ENCODE assay signal across 17 cellular contexts in the genomic region with DNA sequence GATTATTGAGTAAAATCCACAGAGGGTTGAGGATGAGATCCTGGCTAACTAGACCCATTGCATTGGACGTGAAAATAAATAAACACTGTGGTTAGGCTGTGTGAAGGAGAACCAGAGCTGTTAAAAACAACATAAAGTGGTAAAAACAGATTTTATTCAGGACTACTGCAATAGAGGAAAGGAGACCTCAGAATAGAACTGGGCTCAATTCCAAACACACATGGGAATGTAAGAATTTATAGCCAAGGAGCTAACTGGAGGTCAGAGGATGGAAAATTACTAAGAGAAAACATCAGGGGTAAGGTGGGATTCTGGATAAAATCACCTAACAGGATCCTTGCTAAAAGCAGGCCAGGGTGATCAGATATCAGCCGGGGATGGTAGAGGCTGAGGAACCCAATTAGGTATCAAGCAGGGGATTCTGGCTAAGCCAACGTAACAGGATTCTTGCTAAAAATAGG.
DNase-seq lines count a peak whose midpoint lies in the region; ATAC-seq and TF ChIP-seq lines count a peak whose summit lies in the region.
"Had no signal": no experiment of that assay in that cellular context is flagged by ENCODE, and none has a peak within 500 bp of the region (broad histone marks: within the 10 kb centered on the region; RNA-seq: fewer than 3 reads in every experiment).

No MANE protein-coding gene starts in this region.

- H3K27ac ChIP-seq in ascending aorta (peak overlapping the region; percentile 57 to 74), rectal smooth muscle tissue (ENCODE audit: low read depth, low read length) (peak overlapping the region; percentile 52), WERI-Rb-1 (no peak overlapping the region)
- H3K27ac ChIP-seq: Peyer's patch had no signal

- H3K36me3 ChIP-seq in ascending aorta (no peaks in the 10 kb centered on the region), rectal smooth muscle tissue (ENCODE audit: control insufficient read depth, insufficient read depth, low read length) (no peaks in the 10 kb centered on the region), WERI-Rb-1 (no peaks in the 10 kb centered on the region)
- H3K36me3 ChIP-seq: Peyer's patch had no signal

- DNase-seq in EL = peak; percentile 38
- no peak for DNase-seq in ascending aorta (ENCODE audit: low spot score in 2 of 2)
- peak; percentile 69 for DNase-seq in fibroblast of villous mesenchyme (ENCODE audit: low read depth)
- no peak for DNase-seq in anterior cingulate cortex (lab: John Stamatoyannopoulos, UW)
- DNase-seq in stimulated activated CD4-positive, alpha-beta T cell treated with anti-CD3 and anti-CD28 coated beads, Interleukin-2, amount 100 ng/mL, for 48 hours = no peak
- no peak for DNase-seq in WERI-Rb-1
- DNase-seq: activated CD4-positive, alpha-beta T cell treated with anti-CD3 and anti-CD28 coated beads, Interleukin-2, amount 50 U/mL, for 4 hours; cerebellar nuclear complex; GOT3; islet precursor cell; naive B cell; NCI-H226; Peyer's patch; stimulated activated CD8-positive, alpha-beta memory T cell treated with anti-CD3 and anti-CD28 coated beads, Interleukin-4, amount 100 ng/mL, for 48 hours had no signal

- no peak for TF ChIP-seq CTCF in ascending aorta (IDR thresholded peaks at IDR 0.05)
- no peak for TF ChIP-seq CTCF in fibroblast of villous mesenchyme (IDR thresholded peaks at IDR 0.05; ENCODE audit: insufficient read depth, low read depth, low read length)
- TF ChIP-seq CTCF in WERI-Rb-1 (IDR thresholded peaks at IDR 0.05; ENCODE audit: low read depth, low read length) = no peak

- no peak overlapping the region for H3K9ac ChIP-seq in rectal smooth muscle tissue (ENCODE audit: low read length)

- peak overlapping the region in 1 of 2 donors; percentile 15 for H3K4me3 ChIP-seq in ascending aorta
- no peak overlapping the region for H3K4me3 ChIP-seq in fibroblast of villous mesenchyme (ENCODE audit: low read depth, low read length)
- no peak overlapping the region for H3K4me3 ChIP-seq in rectal smooth muscle tissue (ENCODE audit: low read length)
- H3K4me3 ChIP-seq in WERI-Rb-1 (ENCODE audit: low read depth, low read length) = no peak overlapping the region
- H3K4me3 ChIP-seq: Peyer's patch had no signal

- H3K27me3 ChIP-seq in ascending aorta = no peaks in the 10 kb centered on the region
- no peaks in the 10 kb centered on the region for H3K27me3 ChIP-seq in rectal smooth muscle tissue (ENCODE audit: control insufficient read depth, insufficient read depth, low read length)
- H3K27me3 ChIP-seq in WERI-Rb-1 (ENCODE audit: insufficient read depth, low read depth, severe bottlenecking) = no peaks in the 10 kb centered on the region
- H3K27me3 ChIP-seq: Peyer's patch had no signal

- peaks cover 0 to 10% of the 10 kb centered on the region in 2 donors for H3K9me3 ChIP-seq in ascending aorta
- no peaks in the 10 kb centered on the region for H3K9me3 ChIP-seq in WERI-Rb-1 (ENCODE audit: severe bottlenecking)
- H3K9me3 ChIP-seq: Peyer's patch had no signal

- H3K4me1 ChIP-seq in ascending aorta = peaks cover 0 to 14% of the 10 kb centered on the region in 2 donors
- peaks cover 42% of the 10 kb centered on the region for H3K4me1 ChIP-seq in rectal smooth muscle tissue (ENCODE audit: control insufficient read depth, insufficient read depth, low read length)
- H3K4me1 ChIP-seq: Peyer's patch had no signal

- intact Hi-C loops in ascending aorta (cut with DNase I) = no loop called here

- ATAC-seq in GM21423 (IDR thresholded peaks at IDR 0.05; ENCODE audit: unreplicated experiment) = no peak
- ATAC-seq: esophagus mucosa had no signal

Comparison
In these comparisons a context has a peak if more than half of its experiments do, and no peak if none do; other contexts are left out.
1. DNase-seq: peak in EL (single experiment) and fibroblast of villous mesenchyme (single experiment); none in ascending aorta (0 of 2), anterior cingulate cortex (0 of 58), stimulated activated CD4-positive, alpha-beta T cell treated with anti-CD3 and anti-CD28 coated beads, Interleukin-2, amount 100 ng/mL, for 48 hours (0 of 2) and WERI-Rb-1 (single experiment).